9 cellular contexts compared by ENCODE assay signal in the genomic region with DNA sequence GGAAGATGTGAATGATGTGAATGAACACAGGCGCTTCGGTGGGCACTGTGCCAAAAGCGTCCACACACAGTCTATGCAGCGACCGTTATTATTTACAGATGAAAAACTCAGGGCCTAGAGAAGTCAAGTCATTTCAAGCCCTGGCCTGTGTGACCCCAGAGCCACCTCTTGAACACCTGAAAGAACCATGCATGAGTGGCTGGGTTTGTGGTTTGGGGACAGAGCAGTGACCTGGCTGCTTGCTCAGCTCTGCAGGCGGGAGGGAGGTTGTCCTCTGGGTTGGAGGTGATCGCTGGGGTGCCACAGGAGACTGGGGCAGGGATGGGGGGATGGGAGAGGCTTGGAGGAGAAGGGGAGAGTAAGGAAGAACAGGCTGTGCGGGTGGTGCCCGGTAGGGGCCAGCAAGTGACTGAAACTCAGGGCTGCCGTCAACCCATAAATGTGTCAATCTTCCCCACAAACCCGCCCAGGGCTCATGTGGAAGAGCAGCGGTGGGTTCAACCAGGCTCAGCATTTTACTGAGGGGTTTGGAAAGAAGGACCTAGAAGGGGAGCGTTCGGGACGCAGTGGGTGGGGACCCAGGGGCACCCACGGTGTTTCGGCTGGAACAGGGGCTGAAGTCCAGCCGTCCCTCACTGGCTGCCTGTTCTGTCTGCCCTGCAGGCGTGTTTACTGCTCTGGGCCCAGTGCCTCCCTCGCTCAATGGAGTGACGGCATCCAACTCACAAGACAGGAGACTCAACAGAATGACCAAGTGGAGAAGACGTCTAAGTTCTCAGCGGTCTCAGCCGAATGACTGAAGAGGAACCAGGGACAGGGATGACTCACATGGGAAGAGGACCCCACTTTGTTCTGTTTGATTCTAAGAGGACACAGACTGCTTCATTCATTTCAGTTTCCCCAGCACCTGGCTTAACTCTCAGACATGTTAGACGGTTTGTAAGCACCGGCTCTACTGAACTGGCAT.
DNase-seq lines count a peak whose midpoint lies in the region; ATAC-seq and TF ChIP-seq lines count a peak whose summit lies in the region.
"Had no signal": no experiment of that assay in that cellular context is flagged by ENCODE, and none has a peak within 500 bp of the region (broad histone marks: within the 10 kb centered on the region; RNA-seq: fewer than 3 reads in every experiment).

No MANE protein-coding gene starts in this region.

- DNase-seq in GM06990 (ENCODE audit: extremely low read depth, insufficient read length), result peak; percentile 70
- peak; percentile 60 for DNase-seq in GM19238 (ENCODE audit: insufficient read length, low spot score)
- DNase-seq in activated naive CD4-positive, alpha-beta T cell treated with anti-CD3 and anti-CD28 coated beads, Interleukin-2, amount 50 U/mL, for 72 hours (ENCODE audit: low spot score in 2 of 2), result no peak
- DNase-seq in T-helper 2 cell treated with Interferon-gamma antibody and Interleukin-4, amounts not matched to agents 5 μg/mL and 100 μg/mL, for 36 hours (ENCODE audit: low spot score), result no peak
- no peak for DNase-seq in DMS79 (lab: John Stamatoyannopoulos, UW)
- no peak for DNase-seq in erythroblast (lab: John Stamatoyannopoulos, UW)
- DNase-seq: NCI-H1105 had no signal

- no peak for TF ChIP-seq POLR2A in erythroblast (IDR thresholded peaks at IDR 0.05; ENCODE audit: low read length)

- no peak overlapping the region for H3K4me3 ChIP-seq in GM06990 (replicated peaks; ENCODE audit: low read depth, low read length)

- H3K36me3 Mint-ChIP-seq in activated naive CD4-positive, alpha-beta T cell treated with anti-CD3 and anti-CD28 coated beads, Interleukin-2, amount 50 U/mL, for 72 hours, result peaks cover 0 to 7% of the 10 kb centered on the region in 2 donors
- no peaks in the 10 kb centered on the region for H3K36me3 Mint-ChIP-seq in T-helper 2 cell treated with Interferon-gamma antibody and Interleukin-4, amounts not matched to agents 5 μg/mL and 100 μg/mL, for 36 hours (ENCODE audit: low read depth)

- H3K9me3 Mint-ChIP-seq in activated naive CD4-positive, alpha-beta T cell treated with anti-CD3 and anti-CD28 coated beads, Interleukin-2, amount 50 U/mL, for 72 hours, result no peaks in the 10 kb centered on the region
- no peaks in the 10 kb centered on the region for H3K9me3 Mint-ChIP-seq in T-helper 2 cell treated with Interferon-gamma antibody and Interleukin-4, amounts not matched to agents 5 μg/mL and 100 μg/mL, for 36 hours

- peak; percentile 13 for TF ChIP-seq CTCF in GM06990 (IDR thresholded peaks at IDR 0.05; ENCODE audit: insufficient read depth, low read length, poor library complexity, severe bottlenecking)

- H3K27ac Mint-ChIP-seq in activated naive CD4-positive, alpha-beta T cell treated with anti-CD3 and anti-CD28 coated beads, Interleukin-2, amount 50 U/mL, for 72 hours, result peak overlapping the region; percentile 73 to 81
- H3K27ac Mint-ChIP-seq in T-helper 2 cell treated with Interferon-gamma antibody and Interleukin-4, amounts not matched to agents 5 μg/mL and 100 μg/mL, for 36 hours, result no peak overlapping the region

- H3K27me3 Mint-ChIP-seq in T-helper 2 cell treated with Interferon-gamma antibody and Interleukin-4, amounts not matched to agents 5 μg/mL and 100 μg/mL, for 36 hours (ENCODE audit: low read depth), result no peaks in the 10 kb centered on the region

- H3K27me3 ChIP-seq in GM06990 (replicated peaks; ENCODE audit: control insufficient read depth, insufficient read depth, low read length), result no peaks in the 10 kb centered on the region

- H3K4me1 Mint-ChIP-seq in T-helper 2 cell treated with Interferon-gamma antibody and Interleukin-4, amounts not matched to agents 5 μg/mL and 100 μg/mL, for 36 hours (ENCODE audit: low read depth), result peaks cover 16% of the 10 kb centered on the region

- ATAC-seq in HG02981 (IDR thresholded peaks at IDR 0.05; ENCODE audit: unreplicated experiment) (peak; percentile 83), GM19397 (IDR thresholded peaks at IDR 0.05; ENCODE audit: unreplicated experiment) (no peak)
- peak; percentile 40 to 62 for ATAC-seq in activated naive CD4-positive, alpha-beta T cell treated with anti-CD3 and anti-CD28 coated beads, Interleukin-2, amount 50 U/mL, for 72 hours

- no peak overlapping the region for H3K4me3 Mint-ChIP-seq in T-helper 2 cell treated with Interferon-gamma antibody and Interleukin-4, amounts not matched to agents 5 μg/mL and 100 μg/mL, for 36 hours

- H3K36me3 ChIP-seq in GM06990 (ENCODE audit: control insufficient read depth, insufficient read depth, low read length), result no peaks in the 10 kb centered on the region

Comparison
In these comparisons a context has a peak if more than half of its experiments do, and no peak if none do; other contexts are left out.
1. DNase-seq: peak in GM06990 (single experiment) and GM19238 (single experiment); none in activated naive CD4-positive, alpha-beta T cell treated with anti-CD3 and anti-CD28 coated beads, Interleukin-2, amount 50 U/mL, for 72 hours (0 of 2), T-helper 2 cell treated with Interferon-gamma antibody and Interleukin-4, amounts not matched to agents 5 μg/mL and 100 μg/mL, for 36 hours (single experiment), DMS79 (single experiment) and erythroblast (0 of 2).